ENCODE assay signal across 28 cellular contexts in genomic region chr14:65128096-65128495, GRCh38.
"Had no signal": no experiment of that assay in that cellular context is flagged by ENCODE, and none has a peak within 500 bp of the region (broad histone marks: within the 10 kb centered on the region; RNA-seq: fewer than 3 reads in every experiment).

No MANE protein-coding gene starts in this region.

- H3K9me3 Mint-ChIP-seq: activated naive CD4-positive, alpha-beta T cell treated with anti-CD3 and anti-CD28 coated beads, Interleukin-2, amount 10 ng/mL, durations not matched to agents 7 days and 5 days; activated naive CD8-positive, alpha-beta T cell treated with anti-CD3 and anti-CD28 coated beads, Interleukin-2, amount 10 ng/mL, durations not matched to agents 7 days and 5 days; activated T-helper 1 cell treated with anti-CD3 and anti-CD28 coated beads, Interleukin-12 subunit alpha, Interleukin-12 subunit beta, Interleukin-2, Interleukin-4 antibody, amounts not matched to agents 30 ng/mL and 10 ng/mL and 1 ng/mL, durations not matched to agents 14 hours and 24 hours and 36 hours; dendritic cell treated with granulocyte-macrophage colony-stimulating factor and Interleukin-4, amounts not matched to agents 40 ng/mL and 50 ng/mL, for 4 days; endodermal cell; nephron; stimulated activated memory B cell treated with anti-CD40 and anti-IgM and Interleukin-4, amounts not matched to agents 10 μg/mL and 1 μg/mL and 100 μg/mL, for 72 hours; stimulated activated naive CD8-positive, alpha-beta T cell treated with anti-CD3 and anti-CD28 coated beads, Interleukin-15, amount 100 ng/mL, for 72 hours; type B pancreatic cell had no signal

- H3K27me3 Mint-ChIP-seq: stimulated activated memory B cell treated with anti-CD40 and anti-IgM and Interleukin-4, amounts not matched to agents 10 μg/mL and 1 μg/mL and 100 μg/mL, for 72 hours; type B pancreatic cell had no signal

- ATAC-seq: activated CD4-positive, CD25-positive, alpha-beta regulatory T cell treated with anti-CD3 and anti-CD28 coated beads, Interleukin-2, amount 50 U/mL, for 24 hours; esophagus mucosa; heart right ventricle; sciatic nerve; stimulated activated memory B cell treated with anti-CD40 and anti-IgM and Interleukin-4, amounts not matched to agents 10 μg/mL and 1 μg/mL and 100 μg/mL, for 72 hours; stimulated activated naive CD8-positive, alpha-beta T cell treated with anti-CD3 and anti-CD28 coated beads, Interleukin-15, amount 100 ng/mL, for 72 hours had no signal

- H3K36me3 Mint-ChIP-seq: activated naive CD4-positive, alpha-beta T cell treated with anti-CD3 and anti-CD28 coated beads, Interleukin-2, amount 10 ng/mL, durations not matched to agents 7 days and 5 days; activated naive CD8-positive, alpha-beta T cell treated with anti-CD3 and anti-CD28 coated beads, Interleukin-2, amount 10 ng/mL, durations not matched to agents 7 days and 5 days; stimulated activated memory B cell treated with anti-CD40 and anti-IgM and Interleukin-4, amounts not matched to agents 10 μg/mL and 1 μg/mL and 100 μg/mL, for 72 hours; type B pancreatic cell had no signal

- H3K27ac ChIP-seq: heart right ventricle, left ventricle myocardium inferior, neutrophil, vagina, VCaP had no signal

- FAIRE-seq: islet of Langerhans, small intestine, TTC549 had no signal

- H3K4me1 Mint-ChIP-seq: activated naive CD4-positive, alpha-beta T cell treated with anti-CD3 and anti-CD28 coated beads, Interleukin-2, amount 10 ng/mL, durations not matched to agents 7 days and 5 days; activated naive CD8-positive, alpha-beta T cell treated with anti-CD3 and anti-CD28 coated beads, Interleukin-2, amount 10 ng/mL, durations not matched to agents 7 days and 5 days; endodermal cell; nephron; stimulated activated memory B cell treated with anti-CD40 and anti-IgM and Interleukin-4, amounts not matched to agents 10 μg/mL and 1 μg/mL and 100 μg/mL, for 72 hours; stimulated activated naive CD8-positive, alpha-beta T cell treated with anti-CD3 and anti-CD28 coated beads, Interleukin-15, amount 100 ng/mL, for 72 hours had no signal

- H3K36me3 ChIP-seq: heart right ventricle, left ventricle myocardium inferior, neutrophil, vagina had no signal

- H3K4me1 ChIP-seq: heart right ventricle, left ventricle myocardium inferior, vagina had no signal

- H3K9me3 ChIP-seq: heart right ventricle, left ventricle myocardium inferior, neutrophil, vagina had no signal

- H3K27me3 ChIP-seq: neutrophil, vagina had no signal

- H3K4me3 Mint-ChIP-seq: activated naive CD4-positive, alpha-beta T cell treated with anti-CD3 and anti-CD28 coated beads, Interleukin-2, amount 10 ng/mL, durations not matched to agents 7 days and 5 days; activated naive CD8-positive, alpha-beta T cell treated with anti-CD3 and anti-CD28 coated beads, Interleukin-2, amount 10 ng/mL, durations not matched to agents 7 days and 5 days; activated T-helper 1 cell treated with anti-CD3 and anti-CD28 coated beads, Interleukin-12 subunit alpha, Interleukin-12 subunit beta, Interleukin-2, Interleukin-4 antibody, amounts not matched to agents 30 ng/mL and 10 ng/mL and 1 ng/mL, durations not matched to agents 14 hours and 24 hours and 36 hours; dendritic cell treated with granulocyte-macrophage colony-stimulating factor and Interleukin-4, amounts not matched to agents 40 ng/mL and 50 ng/mL, for 4 days; endodermal cell; nephron; stimulated activated memory B cell treated with anti-CD40 and anti-IgM and Interleukin-4, amounts not matched to agents 10 μg/mL and 1 μg/mL and 100 μg/mL, for 72 hours; stimulated activated naive CD8-positive, alpha-beta T cell treated with anti-CD3 and anti-CD28 coated beads, Interleukin-15, amount 100 ng/mL, for 72 hours; type B pancreatic cell had no signal

- DNase-seq: activated CD4-positive, alpha-beta T cell treated with anti-CD3 and anti-CD28 coated beads for 48 hours; activated CD4-positive, alpha-beta T cell treated with anti-CD3 and anti-CD28 coated beads, Interleukin-2, amount 50 U/mL, for 48 hours; activated CD8-positive, alpha-beta memory T cell treated with anti-CD3 and anti-CD28 coated beads for 24 hours; activated gamma-delta T cell; activated naive CD4-positive, alpha-beta T cell treated with anti-CD3 and anti-CD28 coated beads, Interleukin-2, amount 10 ng/mL, durations not matched to agents 7 days and 5 days; activated naive CD8-positive, alpha-beta T cell treated with anti-CD3 and anti-CD28 coated beads, Interleukin-2, amount 10 ng/mL, durations not matched to agents 7 days and 5 days; amygdala; caudate nucleus; endodermal cell; heart right ventricle; left ventricle myocardium inferior; small intestine; stimulated activated CD4-positive, alpha-beta T cell treated with anti-CD3 and anti-CD28 coated beads, Interleukin-4, amount 100 ng/mL, for 24 hours; stimulated activated naive CD8-positive, alpha-beta T cell treated with anti-CD3 and anti-CD28 coated beads, Interleukin-15, amount 100 ng/mL, for 72 hours; substantia nigra had no signal

- H3K27ac Mint-ChIP-seq: activated naive CD4-positive, alpha-beta T cell treated with anti-CD3 and anti-CD28 coated beads, Interleukin-2, amount 10 ng/mL, durations not matched to agents 7 days and 5 days; activated naive CD8-positive, alpha-beta T cell treated with anti-CD3 and anti-CD28 coated beads, Interleukin-2, amount 10 ng/mL, durations not matched to agents 7 days and 5 days; activated T-helper 1 cell treated with anti-CD3 and anti-CD28 coated beads, Interleukin-12 subunit alpha, Interleukin-12 subunit beta, Interleukin-2, Interleukin-4 antibody, amounts not matched to agents 30 ng/mL and 10 ng/mL and 1 ng/mL, durations not matched to agents 14 hours and 24 hours and 36 hours; dendritic cell treated with granulocyte-macrophage colony-stimulating factor and Interleukin-4, amounts not matched to agents 40 ng/mL and 50 ng/mL, for 4 days; endodermal cell; nephron; stimulated activated memory B cell treated with anti-CD40 and anti-IgM and Interleukin-4, amounts not matched to agents 10 μg/mL and 1 μg/mL and 100 μg/mL, for 72 hours; stimulated activated naive CD8-positive, alpha-beta T cell treated with anti-CD3 and anti-CD28 coated beads, Interleukin-15, amount 100 ng/mL, for 72 hours; type B pancreatic cell had no signal

- H3K4me3 ChIP-seq: heart right ventricle, left ventricle myocardium inferior, vagina had no signal
